In genomic region chr2:160109939-160110673, GRCh38 we compare ENCODE assay signal across 8 cellular contexts. TPM values are rescaled to one million over a fixed set of nuclear protein-coding genes. Genes with fewer than 3 reads are reported as not detected.
DNase-seq lines count a peak whose midpoint lies in the region; ATAC-seq, FAIRE-seq and TF ChIP-seq lines count a peak whose summit lies in the region.

No MANE protein-coding gene starts in this region.

- H3K4me3 Mint-ChIP-seq in activated T-helper 17 cell treated with anti-CD3 and anti-CD28 coated beads, Interleukin-2, amount 50 U/mL, for 72 hours, result no peak overlapping the region

- FAIRE-seq in HTR-8/SVneo (lab: Jason Lieb, UNC), result peak; percentile 20

- H3K27me3 ChIP-seq in OCI-LY1 (ENCODE audit: insufficient read depth, low read length) (no peaks in the 10 kb centered on the region), uterus (no peaks in the 10 kb centered on the region)

- peak; percentile 67 for ATAC-seq in GM21423 (IDR thresholded peaks at IDR 0.05; ENCODE audit: unreplicated experiment)
- peak; percentile 78 for ATAC-seq in activated T-helper 17 cell treated with anti-CD3 and anti-CD28 coated beads, Interleukin-2, amount 50 U/mL, for 72 hours (replicated peaks)
- ATAC-seq in omental fat pad (ENCODE audit: low FRiP score), result peak; percentile 88

- H3K9me3 Mint-ChIP-seq in activated T-helper 17 cell treated with anti-CD3 and anti-CD28 coated beads, Interleukin-2, amount 50 U/mL, for 72 hours, result no peaks in the 10 kb centered on the region

- no peaks in the 10 kb centered on the region for H3K36me3 ChIP-seq in OCI-LY1 (ENCODE audit: insufficient read depth, low read length)
- no peaks in the 10 kb centered on the region for H3K36me3 ChIP-seq in uterus

- no peak overlapping the region for H2AFZ ChIP-seq in OCI-LY1 (ENCODE audit: low read length)

- DNase-seq in DMS79 treated with DMSO at 0.1 percent for 48 hours (lab: John Stamatoyannopoulos, UW), result peak; percentile 17
- peak; percentile 64 for DNase-seq in HTR-8/SVneo (ENCODE audit: insufficient read length, low spot score)
- peak; percentile 80 for DNase-seq in fibroblast of villous mesenchyme (ENCODE audit: low read depth)
- no peak for DNase-seq in omental fat pad (ENCODE audit: low spot score)
- DNase-seq in uterus, result peak; percentile 61 to 75

- no peak overlapping the region for H3K4me3 ChIP-seq in OCI-LY1 (ENCODE audit: low read depth, low read length, poor library complexity, severe bottlenecking)
- H3K4me3 ChIP-seq in fibroblast of villous mesenchyme (ENCODE audit: low read depth, low read length), result no peak overlapping the region
- no peak overlapping the region for H3K4me3 ChIP-seq in uterus

- H3K36me3 Mint-ChIP-seq in activated T-helper 17 cell treated with anti-CD3 and anti-CD28 coated beads, Interleukin-2, amount 50 U/mL, for 72 hours (ENCODE audit: low read depth), result no peaks in the 10 kb centered on the region

- intact Hi-C loops in uterus (cut with DNase I; ENCODE audit: low total_unique reads), result loop anchor here (10.0 kb wide), 1 partner anchor 895 kb away; no protein-coding TSS in a partner anchor

- H3K9me2 ChIP-seq in OCI-LY1 (ENCODE audit: low read depth, low read length), result no peaks in the 10 kb centered on the region

- no peak overlapping the region for H3K27ac Mint-ChIP-seq in activated T-helper 17 cell treated with anti-CD3 and anti-CD28 coated beads, Interleukin-2, amount 50 U/mL, for 72 hours

- TF ChIP-seq CTCF in OCI-LY1 (IDR thresholded peaks at IDR 0.05; ENCODE audit: low read length) (peak; percentile 63), fibroblast of villous mesenchyme (IDR thresholded peaks at IDR 0.05; ENCODE audit: insufficient read depth, low read depth, low read length) (peak; percentile 81), omental fat pad (IDR thresholded peaks at IDR 0.05) (peak in 1 of 3 donors; percentile 27), uterus (IDR thresholded peaks at IDR 0.05) (peak; percentile 79 to 90 (median 82))

- no peak overlapping the region for H3K27ac ChIP-seq in OCI-LY1 (ENCODE audit: low read depth, low read length, poor library complexity, severe bottlenecking)
- H3K27ac ChIP-seq in uterus, result no peak overlapping the region

- peaks cover 5% of the 10 kb centered on the region for H3K4me1 Mint-ChIP-seq in activated T-helper 17 cell treated with anti-CD3 and anti-CD28 coated beads, Interleukin-2, amount 50 U/mL, for 72 hours

- H3K9me3 ChIP-seq in OCI-LY1 (ENCODE audit: low read length), result no peaks in the 10 kb centered on the region
- H3K9me3 ChIP-seq in uterus, result no peaks in the 10 kb centered on the region

- H3K9ac ChIP-seq in OCI-LY1 (ENCODE audit: low read length), result no peak overlapping the region

- H3K4me1 ChIP-seq in OCI-LY1 (ENCODE audit: insufficient read depth, low read length, severe bottlenecking) (no peaks in the 10 kb centered on the region), uterus (no peaks in the 10 kb centered on the region)

- H3K4me2 ChIP-seq in OCI-LY1 (ENCODE audit: low read length), result no peak overlapping the region

- H3K79me2 ChIP-seq in OCI-LY1 (ENCODE audit: insufficient read depth, low read length), result no peaks in the 10 kb centered on the region

- no peak for TF ChIP-seq POLR2A in uterus (IDR thresholded peaks at IDR 0.05)

- no peaks in the 10 kb centered on the region for H3F3A ChIP-seq in OCI-LY1 (ENCODE audit: insufficient read depth, low read length)

- peaks cover 15% of the 10 kb centered on the region for H3K27me3 Mint-ChIP-seq in activated T-helper 17 cell treated with anti-CD3 and anti-CD28 coated beads, Interleukin-2, amount 50 U/mL, for 72 hours

- H4K20me1 ChIP-seq in OCI-LY1 (ENCODE audit: insufficient read depth, low read length), result no peaks in the 10 kb centered on the region

RNA-seq across cellular contexts. Expression of gene PLA2R1, which starts 47.7 kb away (rescaled TPM):
- total RNA-seq in activated T-helper 17 cell treated with anti-CD3 and anti-CD28 coated beads, Interleukin-2, amount 50 U/mL, for 72 hours, result under 1 TPM in 1 of 2 donors, not detected in 1; 0.02 TPM
- total RNA-seq in fibroblast of villous mesenchyme, result 8.4 and 13.0 TPM in 2 replicates
- total RNA-seq in omental fat pad, result 10 to 100 TPM in 3 of 4 donors, 1 to 10 TPM in 1; 6.5 to 13.5 (median 12.5) TPM
- total RNA-seq in uterus, result 10 to 100 TPM; 24.1 to 36.2 (median 24.9) TPM
